Comparison of ENCODE assay signal across 22 cellular contexts in genomic region chr3:133611534-133611933, GRCh38. TPM values are rescaled to one million over a fixed set of nuclear protein-coding genes. Genes with fewer than 3 reads are reported as not detected.
DNase-seq lines count a peak whose midpoint lies in the region; ATAC-seq, FAIRE-seq and TF ChIP-seq lines count a peak whose summit lies in the region.
"Had no signal": no experiment of that assay in that cellular context is flagged by ENCODE, and none has a peak within 500 bp of the region (broad histone marks: within the 10 kb centered on the region; RNA-seq: fewer than 3 reads in every experiment).

No MANE protein-coding gene starts in this region.

- H3K9ac ChIP-seq in K562 (ENCODE audit: insufficient read depth in 1 of 2, low read depth in 2 of 2, low read length in 2 of 2) = no peak overlapping the region
- H3K9ac ChIP-seq: BLaER1 treated with 17β-estradiol and CSF1 and Interleukin-3, amounts not matched to agents 10 nM and 100 nM had no signal

- intact Hi-C loops in K562 (cut with micrococcal nuclease) = no loop called here

- no peak overlapping the region for H2AFZ ChIP-seq in K562 (ENCODE audit: low read depth, low read length)

- no peaks in the 10 kb centered on the region for H3K9me3 Mint-ChIP-seq in stimulated activated memory B cell treated with anti-CD40 and anti-IgM and Interleukin-4, amounts not matched to agents 10 μg/mL and 1 μg/mL and 100 μg/mL, for 72 hours
- H3K9me3 Mint-ChIP-seq: CD4-positive, alpha-beta T cell; CD8-positive, alpha-beta T cell had no signal

- H3K4me3 ChIP-seq in A549 (no peak overlapping the region), K562 (no peak overlapping the region)
- H3K4me3 ChIP-seq: BLaER1 treated with 17β-estradiol and CSF1 and Interleukin-3, amounts not matched to agents 10 nM and 100 nM; GM12878 had no signal

- H3K36me3 Mint-ChIP-seq in stimulated activated memory B cell treated with anti-CD40 and anti-IgM and Interleukin-4, amounts not matched to agents 10 μg/mL and 1 μg/mL and 100 μg/mL, for 72 hours = peaks cover 65% of the 10 kb centered on the region

- no peak for TF ChIP-seq RAD21 in A549 (conservative IDR thresholded peaks at IDR 0.05 in 1 of 2, IDR thresholded peaks at IDR 0.05 in 1 of 2)
- TF ChIP-seq RAD21 in K562 (CRISPR knock-in tag; conservative IDR thresholded peaks at IDR 0.05 in 1 of 2, IDR thresholded peaks at IDR 0.05 in 1 of 2) = no peak

- H3K79me2 ChIP-seq in K562 (ENCODE audit: control insufficient read depth, insufficient read depth, low read length) = no peaks in the 10 kb centered on the region

- no peaks in the 10 kb centered on the region for H3K4me1 ChIP-seq in A549
- no peaks in the 10 kb centered on the region for H3K4me1 ChIP-seq in K562 (replicated peaks in 1 of 2; ENCODE audit: control insufficient read depth in 2 of 2, insufficient read depth in 2 of 2, low read length in 2 of 2)
- H3K4me1 ChIP-seq: BLaER1 treated with 17β-estradiol and CSF1 and Interleukin-3, amounts not matched to agents 10 nM and 100 nM; Caco-2 had no signal

- H3K27ac Mint-ChIP-seq in stimulated activated memory B cell treated with anti-CD40 and anti-IgM and Interleukin-4, amounts not matched to agents 10 μg/mL and 1 μg/mL and 100 μg/mL, for 72 hours = no peak overlapping the region
- H3K27ac Mint-ChIP-seq: B cell; CD4-positive, alpha-beta T cell; CD8-positive, alpha-beta T cell had no signal

- H3K27me3 Mint-ChIP-seq in stimulated activated memory B cell treated with anti-CD40 and anti-IgM and Interleukin-4, amounts not matched to agents 10 μg/mL and 1 μg/mL and 100 μg/mL, for 72 hours = no peaks in the 10 kb centered on the region
- H3K27me3 Mint-ChIP-seq: B cell; CD4-positive, alpha-beta T cell had no signal

- TF ChIP-seq POLR2A in A549 (IDR thresholded peaks at IDR 0.05; ENCODE audit: low read length) (no peak), K562 (conservative IDR thresholded peaks at IDR 0.05) (no peak)

- DNase-seq in A549 (ENCODE audit: low read depth in 1 of 2, low spot score in 1 of 2) (no peak), K562 (ENCODE audit: extremely low read depth in 1 of 4, low spot score in 3 of 4) (no peak), NCI-H82 (lab: John Stamatoyannopoulos, UW) (no peak)
- DNase-seq: 8988T; AML-193; Caco-2; Calu3; CD4-positive, alpha-beta T cell; CD8-positive, alpha-beta T cell; DMS79 treated with DMSO at 0.1 percent for 48 hours; GDM1 had no signal

- no peak for FAIRE-seq in A549 (lab: Jason Lieb, UNC)
- peak; percentile 25 for FAIRE-seq in G401.6 (lab: Jason Lieb, UNC)
- FAIRE-seq in K562 (lab: Jason Lieb, UNC) = no peak
- FAIRE-seq: A204.1, D721Med, GM12892, GM18507, GM19239 had no signal

- no peak overlapping the region for H3K4me3 Mint-ChIP-seq in stimulated activated memory B cell treated with anti-CD40 and anti-IgM and Interleukin-4, amounts not matched to agents 10 μg/mL and 1 μg/mL and 100 μg/mL, for 72 hours
- H3K4me3 Mint-ChIP-seq: B cell; CD4-positive, alpha-beta T cell; CD8-positive, alpha-beta T cell had no signal

- H3K9me1 ChIP-seq in K562 (ENCODE audit: control insufficient read depth, insufficient read depth, low read length) = no peaks in the 10 kb centered on the region

- H4K20me1 ChIP-seq in K562 (replicated peaks; ENCODE audit: control insufficient read depth, insufficient read depth, low read length) = no peaks in the 10 kb centered on the region

- no peak for TF ChIP-seq CTCF in A549 (IDR thresholded peaks at IDR 0.05)
- TF ChIP-seq CTCF in K562 (IDR thresholded peaks at IDR 0.05 in 2 of 3, conservative IDR thresholded peaks at IDR 0.05 in 1 of 3; ENCODE audit: insufficient read depth in 2 of 3, low read depth in 1 of 3, low read length in 3 of 3) = no peak

- H3K4me1 Mint-ChIP-seq in stimulated activated memory B cell treated with anti-CD40 and anti-IgM and Interleukin-4, amounts not matched to agents 10 μg/mL and 1 μg/mL and 100 μg/mL, for 72 hours = no peaks in the 10 kb centered on the region
- H3K4me1 Mint-ChIP-seq: B cell had no signal

- in situ Hi-C loops in K562 (cut with MboI) = no loop called here

- no peaks in the 10 kb centered on the region for H3K27me3 ChIP-seq in K562 (ENCODE audit: control insufficient read depth in 2 of 2, insufficient read depth in 2 of 2, low read length in 2 of 2)
- H3K27me3 ChIP-seq: BLaER1 treated with 17β-estradiol and CSF1 and Interleukin-3, amounts not matched to agents 10 nM and 100 nM had no signal

- H3K4me2 ChIP-seq in A549 (no peak overlapping the region), K562 (ENCODE audit: insufficient read depth, low read length) (no peak overlapping the region)
- H3K4me2 ChIP-seq: BLaER1 treated with 17β-estradiol and CSF1 and Interleukin-3, amounts not matched to agents 10 nM and 100 nM had no signal

- 93% methylated on average over 2 of the region's 2 CpGs for WGBS in A549 (ENCODE audit: missing lambda C conversion rate)
- 90% methylated on average over 2 of the region's 2 CpGs for WGBS in K562 (ENCODE audit: insufficient coverage, low coverage, missing lambda C conversion rate)

- no peak for ATAC-seq in A549
- no peak for ATAC-seq in K562
- ATAC-seq in stimulated activated memory B cell treated with anti-CD40 and anti-IgM and Interleukin-4, amounts not matched to agents 10 μg/mL and 1 μg/mL and 100 μg/mL, for 72 hours = no peak
- ATAC-seq: CD8-positive, alpha-beta T cell; GM12878 had no signal

- TF ChIP-seq EP300 in A549 (IDR thresholded peaks at IDR 0.05) (no peak), K562 (IDR thresholded peaks at IDR 0.05; ENCODE audit: low read length) (no peak)

- peaks cover 76% of the 10 kb centered on the region for H3K36me3 ChIP-seq in K562 (ENCODE audit: control insufficient read depth, insufficient read depth, low read length)

- H3K27ac ChIP-seq in A549 (no peak overlapping the region), K562 (ENCODE audit: extremely low read depth, low read depth, low read length) (no peak overlapping the region)
- H3K27ac ChIP-seq: BLaER1 treated with 17β-estradiol and CSF1 and Interleukin-3, amounts not matched to agents 10 nM and 100 nM; C4-2B had no signal

- POLR2A ChIA-PET in A549 (lab: Yijun Ruan, JAX) = no interaction called here
- POLR2A ChIA-PET in K562 (lab: Yijun Ruan, JAX) = interaction anchor here (1.0 kb wide), 1 partner anchor 33 kb away, joined by 3 read pairs; no protein-coding TSS in a partner anchor

- H3K9me3 ChIP-seq in A549 (no peaks in the 10 kb centered on the region), K562 (replicated peaks; ENCODE audit: control insufficient read depth, insufficient read depth, low read depth, low read length) (no peaks in the 10 kb centered on the region)
- H3K9me3 ChIP-seq: Caco-2 had no signal

- CTCF ChIA-PET in A549 (lab: Yijun Ruan, JAX) = interaction anchor here (0.6 kb wide), 1 partner anchor 570 kb away, joined by 3 read pairs; no protein-coding TSS in a partner anchor
- CTCF ChIA-PET in K562 (lab: Yijun Ruan, JAX; ENCODE audit: low intra/inter-chr PET ratio) = no interaction called here

- no TSS peak for BruUV-seq in K562 (replicated peaks; lab: Mats Ljungman, UMichigan)

RNA-seq across cellular contexts. Expression of gene CDV3, which starts 38.0 kb away (rescaled TPM):
- polyA plus RNA-seq in A549 (2011; rRNA removed) (94.0 and 120 TPM in 2 replicates), A549 (2017; fragmentation: RNase III; extraction: RNeasy Plus Mini Kit Qiagen cat#74134 plus additional on column Dnase treatment) (101 to 114 TPM (median 104 TPM) in 3 replicates), K562 (2011; rRNA removed) (68.6 and 75.1 TPM in 2 replicates), K562 (2014; fragmentation: Illumina TruSeq; extraction: Trizol) (112 and 120 TPM in 2 replicates), K562 (2014; fragmentation: Nextera tagmentation; extraction: Ambion mirVana) (100 to 1,000 TPM in 1 of 2 experiments, 10 to 100 TPM in 1; 72.3 to 273 TPM), K562 (2014; rRNA removed) (83.4 and 86.2 TPM in 2 replicates)
- polyA plus RNA-seq in A549 (2012; cell fraction: cytosol; rRNA removed) = 22.4 and 24.2 TPM in 2 replicates
- polyA plus RNA-seq in A549 (2012; cell fraction: nucleus; rRNA removed) = 8.1 and 14.0 TPM in 2 replicates
- polyA minus RNA-seq in A549 (2011; rRNA and poly(A)+ RNA removed) = 45.7 and 47.9 TPM in 2 replicates
- 12.9 and 28.4 TPM in 2 replicates for total RNA-seq in K562 (2011; cell fraction: chromatin; rRNA removed; ENCODE audit: low replicate concordance)
- total RNA-seq in K562 (2011; cell fraction: nucleolus; rRNA removed) = 13.3 and 15.1 TPM in 2 replicates
- 20.2 and 35.3 TPM in 2 replicates for total RNA-seq in K562 (2011; cell fraction: nucleoplasm; rRNA removed)
- total RNA-seq in K562 (2014; rRNA removed) (78.4 and 82.3 TPM in 2 replicates), K562 (2014; rRNA removed; fragmentation: Illumina TruSeq; extraction: Trizol) (116 and 133 TPM in 2 replicates), K562 (2015; rRNA removed; fragmentation: Illumina TruSeq; extraction: Trizol) (120 and 128 TPM in 2 replicates), K562 (2021) (121 and 123 TPM in 2 replicates)
- 14.2 and 29.1 TPM in 2 replicates for polyA plus RNA-seq in K562 (2011; cell fraction: cytosol; rRNA removed)
- 17.4 and 20.8 TPM in 2 replicates for polyA plus RNA-seq in K562 (2011; cell fraction: nucleus; rRNA removed)
- polyA plus RNA-seq in K562 (2012) = 65.8 and 87.6 TPM in 2 replicates
- polyA minus RNA-seq in K562 (2011; rRNA and poly(A)+ RNA removed) = 83.2 and 102 TPM in 2 replicates
- polyA minus RNA-seq in K562 (2011; cell fraction: cytosol; rRNA and poly(A)+ RNA removed) = 39.9 and 52.1 TPM in 2 replicates
- 10.5 and 20.2 TPM in 2 replicates for polyA minus RNA-seq in K562 (2011; cell fraction: nucleus; rRNA and poly(A)+ RNA removed)

RNA-seq across cellular contexts. Expression of gene TOPBP1, which starts 50.2 kb away (rescaled TPM):
- polyA plus RNA-seq in A549 (2011; rRNA removed) (48.8 and 56.2 TPM in 2 replicates), A549 (2017; fragmentation: RNase III; extraction: RNeasy Plus Mini Kit Qiagen cat#74134 plus additional on column Dnase treatment) (30.9 to 32.6 TPM (median 31.6 TPM) in 3 replicates), K562 (2011; rRNA removed) (72.3 and 77.3 TPM in 2 replicates), K562 (2014; fragmentation: Illumina TruSeq; extraction: Trizol) (51.9 and 58.2 TPM in 2 replicates), K562 (2014; fragmentation: Nextera tagmentation; extraction: Ambion mirVana) (10 to 100 TPM; 16.6 to 20.1 TPM), K562 (2014; rRNA removed) (45.3 and 59.7 TPM in 2 replicates)
- 17.3 and 20.7 TPM in 2 replicates for polyA plus RNA-seq in A549 (2012; cell fraction: cytosol; rRNA removed)
- polyA plus RNA-seq in A549 (2012; cell fraction: nucleus; rRNA removed) = 18.1 and 37.2 TPM in 2 replicates
- polyA minus RNA-seq in A549 (2011; rRNA and poly(A)+ RNA removed) = 27.6 and 33.0 TPM in 2 replicates
- 71.2 and 213 TPM in 2 replicates for total RNA-seq in K562 (2011; cell fraction: chromatin; rRNA removed; ENCODE audit: low replicate concordance)
- total RNA-seq in K562 (2011; cell fraction: nucleolus; rRNA removed) = 22.3 and 38.2 TPM in 2 replicates
- 59.8 and 75.6 TPM in 2 replicates for total RNA-seq in K562 (2011; cell fraction: nucleoplasm; rRNA removed)
- total RNA-seq in K562 (2014; rRNA removed) (46.1 and 46.7 TPM in 2 replicates), K562 (2014; rRNA removed; fragmentation: Illumina TruSeq; extraction: Trizol) (74.4 and 78.9 TPM in 2 replicates), K562 (2015; rRNA removed; fragmentation: Illumina TruSeq; extraction: Trizol) (76.8 and 77.6 TPM in 2 replicates), K562 (2021) (44.7 and 49.1 TPM in 2 replicates)
- polyA plus RNA-seq in K562 (2011; cell fraction: cytosol; rRNA removed) = 16.0 and 31.2 TPM in 2 replicates
- 133 and 184 TPM in 2 replicates for polyA plus RNA-seq in K562 (2011; cell fraction: nucleus; rRNA removed)
- polyA plus RNA-seq in K562 (2012) = 30.5 and 31.8 TPM in 2 replicates
- 112 and 113 TPM in 2 replicates for polyA minus RNA-seq in K562 (2011; rRNA and poly(A)+ RNA removed)
- 26.3 and 28.6 TPM in 2 replicates for polyA minus RNA-seq in K562 (2011; cell fraction: cytosol; rRNA and poly(A)+ RNA removed)
- polyA minus RNA-seq in K562 (2011; cell fraction: nucleus; rRNA and poly(A)+ RNA removed) = 56.1 and 101 TPM in 2 replicates

Comparison
In these comparisons a context has a peak if more than half of its experiments do, and no peak if none do; other contexts are left out.
1. Of the 35 proteins assayed by ChIP-seq in both K562 and A549: peak only in K562: none; only in A549: MAFK; in both: none; in neither: 34.